ENCODE assay signal across 8 cellular contexts in genomic region chrX:123962794-123963373, GRCh38. TPM values are rescaled to one million over a fixed set of nuclear protein-coding genes. Genes with fewer than 3 reads are reported as not detected.
DNase-seq lines count a peak whose midpoint lies in the region; ATAC-seq and TF ChIP-seq lines count a peak whose summit lies in the region.

No MANE protein-coding gene starts in this region.

- H3K36me3 ChIP-seq in psoas muscle (ENCODE audit: insufficient read depth in 1 of 2, low read depth in 1 of 2) = no peaks in the 10 kb centered on the region
- H3K36me3 ChIP-seq in uterus = no peaks in the 10 kb centered on the region

- H3K27me3 ChIP-seq in psoas muscle (ENCODE audit: insufficient read depth in 3 of 3, low read length in 2 of 3) (no peaks in the 10 kb centered on the region), uterus (no peaks in the 10 kb centered on the region)

- WGBS in psoas muscle, 3 donors = 0 to 20% (median 0%) methylated on average over 19 to 22 of the region's 22 CpGs

- intact Hi-C loops in left ventricle myocardium superior (cut with micrococcal nuclease) = no loop called here
- intact Hi-C loops in psoas muscle (cut with DNase I) = loop anchor here in 1 of 2 donors (5.0 to 10.0 kb wide), 3 partner anchors 59 to 134 kb away; no protein-coding TSS in a partner anchor
- intact Hi-C loops in uterus (cut with DNase I; ENCODE audit: low total_unique reads) = no loop called here

- H3K4me1 ChIP-seq in psoas muscle (peaks cover 7% of the 10 kb centered on the region), uterus (no peaks in the 10 kb centered on the region)

- DNase-seq in NCI-H1694 treated with DMSO at 0.1 percent for 48 hours (lab: John Stamatoyannopoulos, UW) = peak; percentile 95
- peak; percentile 63 to 77 (median 68) for DNase-seq in T-helper 17 cell
- DNase-seq in left ventricle myocardium superior = peak; percentile 89
- peak; percentile 85 to 94 for DNase-seq in psoas muscle
- DNase-seq in uterus = peak; percentile 90 to 95

- H3K4me3 ChIP-seq in psoas muscle (peak overlapping the region; percentile 80), uterus (peak overlapping the region; percentile 52 to 57)

- TF ChIP-seq CTCF in psoas muscle (IDR thresholded peaks at IDR 0.05) (no peak), uterus (IDR thresholded peaks at IDR 0.05) (peak in 1 of 4 experiments; percentile 28)

- ATAC-seq in GM18498 (IDR thresholded peaks at IDR 0.05; ENCODE audit: unreplicated experiment) (peak; percentile 61), HG02938 (IDR thresholded peaks at IDR 0.05; ENCODE audit: unreplicated experiment) (peak; percentile 53), T-helper 17 cell (peak; percentile 74), left ventricle myocardium superior (peak; percentile 78), psoas muscle (peak; percentile 71 to 84 (median 76))

- H3K27ac ChIP-seq in angular gyrus (ENCODE audit: low read depth, low read length) (peak overlapping the region; percentile 95), psoas muscle (peak overlapping the region; percentile 95), uterus (peak overlapping the region; percentile 98 to 99)

- peaks cover 4% of the 10 kb centered on the region for H3K36me3 Mint-ChIP-seq in T-helper 17 cell (ENCODE audit: low read depth)

- H3K9me3 ChIP-seq in T-helper 17 cell (ENCODE audit: control insufficient read depth, low read length, poor library complexity, severe bottlenecking) = no peaks in the 10 kb centered on the region
- no peaks in the 10 kb centered on the region for H3K9me3 ChIP-seq in psoas muscle
- H3K9me3 ChIP-seq in uterus = no peaks in the 10 kb centered on the region

- no peaks in the 10 kb centered on the region for H3K27me3 Mint-ChIP-seq in T-helper 17 cell

- peak overlapping the region; percentile 98 for H3K4me3 Mint-ChIP-seq in T-helper 17 cell

- peaks cover 31% of the 10 kb centered on the region for H3K4me1 Mint-ChIP-seq in T-helper 17 cell

- TF ChIP-seq POLR2A in uterus (IDR thresholded peaks at IDR 0.05) = peak; percentile 73 to 76

- peak overlapping the region; percentile 99 for H3K27ac Mint-ChIP-seq in T-helper 17 cell

RNA-seq across cellular contexts. Expression of gene STAG2, which starts 1.4 kb away (rescaled TPM):
- total RNA-seq in T-helper 17 cell (10 to 100 TPM; 77.2 to 81.3 TPM), left ventricle myocardium superior (34.8 TPM), psoas muscle (10 to 100 TPM; 33.0 to 46.7 (median 44.7) TPM), uterus (100 to 1,000 TPM in 2 of 4 donors, 10 to 100 TPM in 2; 32.5 to 170 (median 83.4) TPM)
- 10 to 100 TPM in 2 of 3 donors, 1 to 10 TPM in 1; 9.5 to 36.3 (median 17.3) TPM for polyA plus RNA-seq in psoas muscle

Comparison
In these comparisons a context has a peak if more than half of its experiments do, and no peak if none do; other contexts are left out.
1. Peak in every context shown above with its lines: DNase-seq, ATAC-seq, H3K4me3 ChIP-seq and H3K27ac ChIP-seq.